1 cellular context compared by ENCODE assay signal in the genomic region with DNA sequence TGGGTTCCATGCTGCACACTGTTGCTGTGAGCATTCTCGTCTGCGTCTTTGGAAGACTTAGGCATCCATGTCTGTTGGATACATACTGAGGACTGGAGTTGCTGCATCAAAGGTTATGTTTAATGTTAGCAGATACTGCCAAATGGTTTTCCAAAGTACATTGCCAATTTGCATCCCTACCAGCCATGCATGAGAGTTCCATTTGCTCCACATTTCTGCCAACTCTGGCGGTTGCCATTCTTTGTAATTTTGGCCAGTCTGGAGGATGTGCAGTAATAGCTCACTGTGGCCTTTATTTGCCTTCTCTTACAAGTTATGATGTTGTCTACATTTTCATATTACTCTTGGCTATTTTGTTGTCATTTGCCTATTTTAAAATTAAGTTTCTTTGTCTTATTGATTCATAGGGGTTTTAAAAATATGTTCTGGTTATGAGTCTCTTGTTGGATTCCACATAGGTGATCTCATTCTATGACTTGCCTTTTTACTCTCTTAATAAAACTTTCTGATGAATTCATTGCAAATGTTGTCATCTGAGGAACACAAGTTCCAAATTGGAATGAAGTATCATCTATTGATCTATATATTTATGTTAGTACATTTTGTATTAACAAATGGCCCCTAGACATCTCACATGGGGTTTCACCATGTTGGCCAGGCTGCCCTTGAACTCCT.
TF ChIP-seq lines count a peak whose summit lies in the region.

No MANE protein-coding gene starts in this region.

TF ChIP-seq in IMR-90, 13 proteins besides CTCF, POLR2A, EP300 and RAD21 (continued from another document):
- TF ChIP-seq CHD1 (IDR thresholded peaks at IDR 0.05; ENCODE audit: low read depth, low read length) = no peak
- no peak for TF ChIP-seq RCOR1 (IDR thresholded peaks at IDR 0.05; ENCODE audit: insufficient replicate concordance, low read length)
